In genomic region chr18:8538935-8539334, GRCh38 we compare ENCODE assay signal across 21 cellular contexts.
"Had no signal": no experiment of that assay in that cellular context is flagged by ENCODE, and none has a peak within 500 bp of the region (broad histone marks: within the 10 kb centered on the region; RNA-seq: fewer than 3 reads in every experiment).

No MANE protein-coding gene starts in this region.

- FAIRE-seq: islet of Langerhans had no signal

- H3K4me3 Mint-ChIP-seq: activated CD4-positive, alpha-beta T cell treated with anti-CD3 and anti-CD28 coated beads, Interleukin-2, amount 10 ng/mL, durations not matched to agents 7 days and 5 days; activated naive CD4-positive, alpha-beta T cell treated with anti-CD3 and anti-CD28 coated beads, Interleukin-2, amount 10 ng/mL, durations not matched to agents 7 days and 5 days; activated naive CD8-positive, alpha-beta T cell treated with anti-CD3 and anti-CD28 coated beads, Interleukin-2, amount 50 U/mL, for 24 hours; brain; mesothelial cell of epicardium; natural killer cell treated with Interleukin-12 subunit alpha and Interleukin-12 subunit beta and Interleukin-15 and Interleukin-18, amount 100 ng/mL, for 72 hours; stimulated activated effector memory CD8-positive, alpha-beta T cell treated with anti-CD3 and anti-CD28 coated beads, Interleukin-12 subunit alpha, Interleukin-12 subunit beta, amount 100 ng/mL, for 72 hours had no signal

- H3K4me1 Mint-ChIP-seq: activated CD4-positive, alpha-beta T cell treated with anti-CD3 and anti-CD28 coated beads, Interleukin-2, amount 10 ng/mL, durations not matched to agents 7 days and 5 days; activated naive CD4-positive, alpha-beta T cell treated with anti-CD3 and anti-CD28 coated beads, Interleukin-2, amount 10 ng/mL, durations not matched to agents 7 days and 5 days; activated naive CD8-positive, alpha-beta T cell treated with anti-CD3 and anti-CD28 coated beads, Interleukin-2, amount 50 U/mL, for 24 hours; mesothelial cell of epicardium; stimulated activated effector memory CD8-positive, alpha-beta T cell treated with anti-CD3 and anti-CD28 coated beads, Interleukin-12 subunit alpha, Interleukin-12 subunit beta, amount 100 ng/mL, for 72 hours had no signal

- H3K27me3 Mint-ChIP-seq: activated CD4-positive, alpha-beta T cell treated with anti-CD3 and anti-CD28 coated beads, Interleukin-2, amount 10 ng/mL, durations not matched to agents 7 days and 5 days; activated naive CD8-positive, alpha-beta T cell treated with anti-CD3 and anti-CD28 coated beads, Interleukin-2, amount 50 U/mL, for 24 hours had no signal

- H3K36me3 Mint-ChIP-seq: activated naive CD4-positive, alpha-beta T cell treated with anti-CD3 and anti-CD28 coated beads, Interleukin-2, amount 10 ng/mL, durations not matched to agents 7 days and 5 days; brain; mesothelial cell of epicardium; stimulated activated effector memory CD8-positive, alpha-beta T cell treated with anti-CD3 and anti-CD28 coated beads, Interleukin-12 subunit alpha, Interleukin-12 subunit beta, amount 100 ng/mL, for 72 hours had no signal

- H3K27me3 ChIP-seq: hepatocyte, sigmoid colon, upper lobe of right lung had no signal

- H2AFZ ChIP-seq: hepatocyte had no signal

- H3K4me2 ChIP-seq: hepatocyte had no signal

- H3K4me3 ChIP-seq: hepatocyte, lower lobe of right lung, sigmoid colon, upper lobe of right lung had no signal

- H3K79me2 ChIP-seq: hepatocyte had no signal

- H3K9me3 ChIP-seq: lower lobe of right lung, sigmoid colon, upper lobe of right lung had no signal

- H3K27ac Mint-ChIP-seq: activated CD4-positive, alpha-beta T cell treated with anti-CD3 and anti-CD28 coated beads, Interleukin-2, amount 10 ng/mL, durations not matched to agents 7 days and 5 days; activated naive CD4-positive, alpha-beta T cell treated with anti-CD3 and anti-CD28 coated beads, Interleukin-2, amount 10 ng/mL, durations not matched to agents 7 days and 5 days; activated naive CD8-positive, alpha-beta T cell treated with anti-CD3 and anti-CD28 coated beads, Interleukin-2, amount 50 U/mL, for 24 hours; brain; mesothelial cell of epicardium; natural killer cell treated with Interleukin-12 subunit alpha and Interleukin-12 subunit beta and Interleukin-15 and Interleukin-18, amount 100 ng/mL, for 72 hours; stimulated activated effector memory CD8-positive, alpha-beta T cell treated with anti-CD3 and anti-CD28 coated beads, Interleukin-12 subunit alpha, Interleukin-12 subunit beta, amount 100 ng/mL, for 72 hours had no signal

- DNase-seq: activated CD4-positive, alpha-beta T cell treated with anti-CD3 and anti-CD28 coated beads, Interleukin-2, amount 10 ng/mL, durations not matched to agents 7 days and 5 days; activated CD8-positive, alpha-beta memory T cell treated with anti-CD3 and anti-CD28 coated beads, Interleukin-2, amount 50 U/mL, for 4 hours; activated effector memory CD4-positive, alpha-beta T cell treated with Interleukin-2 at 50 U/mL for 16 hours; activated naive CD4-positive, alpha-beta T cell treated with anti-CD3 and anti-CD28 coated beads, Interleukin-2, amount 10 ng/mL, durations not matched to agents 7 days and 5 days; activated naive CD8-positive, alpha-beta T cell treated with anti-CD3 and anti-CD28 coated beads, Interleukin-2, amount 50 U/mL, for 24 hours; activated T-cell treated with anti-CD3 and anti-CD28 coated beads, Interleukin-2, amount 50 U/mL, for 48 hours; anterior cingulate cortex; caudate nucleus; foreskin fibroblast; lower lobe of right lung; sigmoid colon; stimulated activated CD4-positive, alpha-beta T cell treated with anti-CD3 and anti-CD28 coated beads, Interleukin-4, amount 100 ng/mL, for 24 hours; T1000; upper lobe of right lung had no signal

- H3K27ac ChIP-seq: hepatocyte, lower lobe of right lung, sigmoid colon, upper lobe of right lung had no signal

- H3K4me1 ChIP-seq: lower lobe of right lung, sigmoid colon, upper lobe of right lung had no signal

- ATAC-seq: activated CD4-positive, CD25-positive, alpha-beta regulatory T cell treated with anti-CD3 and anti-CD28 coated beads, Interleukin-2, amount 50 U/mL, for 24 hours; activated naive CD8-positive, alpha-beta T cell treated with anti-CD3 and anti-CD28 coated beads, Interleukin-2, amount 50 U/mL, for 24 hours; lower lobe of right lung; natural killer cell treated with Interleukin-12 subunit alpha and Interleukin-12 subunit beta and Interleukin-15 and Interleukin-18, amount 100 ng/mL, for 72 hours; stimulated activated effector memory CD8-positive, alpha-beta T cell treated with anti-CD3 and anti-CD28 coated beads, Interleukin-12 subunit alpha, Interleukin-12 subunit beta, amount 100 ng/mL, for 72 hours; upper lobe of right lung had no signal

- H3K36me3 ChIP-seq: lower lobe of right lung, sigmoid colon, upper lobe of right lung had no signal

- H3K9me3 Mint-ChIP-seq: activated CD4-positive, alpha-beta T cell treated with anti-CD3 and anti-CD28 coated beads, Interleukin-2, amount 10 ng/mL, durations not matched to agents 7 days and 5 days; activated naive CD4-positive, alpha-beta T cell treated with anti-CD3 and anti-CD28 coated beads, Interleukin-2, amount 10 ng/mL, durations not matched to agents 7 days and 5 days; natural killer cell treated with Interleukin-12 subunit alpha and Interleukin-12 subunit beta and Interleukin-15 and Interleukin-18, amount 100 ng/mL, for 72 hours; stimulated activated effector memory CD8-positive, alpha-beta T cell treated with anti-CD3 and anti-CD28 coated beads, Interleukin-12 subunit alpha, Interleukin-12 subunit beta, amount 100 ng/mL, for 72 hours had no signal
